Comparison of ENCODE assay signal across 18 cellular contexts in the genomic region with DNA sequence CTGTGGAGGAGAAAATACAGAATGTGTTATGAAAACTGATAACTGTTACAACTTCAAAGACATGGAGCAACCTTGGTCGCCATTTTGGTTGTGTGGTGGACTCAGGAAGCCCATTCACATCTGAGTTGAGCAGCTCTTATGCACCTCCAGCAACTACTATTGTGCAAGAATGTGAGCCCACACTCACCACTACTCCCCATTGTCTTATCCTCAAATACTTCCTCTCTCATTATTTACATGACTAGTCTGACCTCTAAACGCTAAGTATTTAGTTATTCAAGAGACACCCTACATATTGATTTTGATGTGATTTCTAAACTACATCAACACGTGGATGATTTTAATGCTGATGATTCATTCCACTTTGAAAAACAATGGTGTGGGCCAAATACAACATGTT.
A peak's percentile ranks its signal among the peaks of the same experiment; 100 is the strongest.
DNase-seq lines count a peak whose midpoint lies in the region; FAIRE-seq and TF ChIP-seq lines count a peak whose summit lies in the region.
"Had no signal": no experiment of that assay in that cellular context is flagged by ENCODE, and none has a peak within 500 bp of the region (broad histone marks: within the 10 kb centered on the region; RNA-seq: fewer than 3 reads in every experiment).

No MANE protein-coding gene starts in this region.

- CTCF ChIA-PET in MCF 10A (lab: Yijun Ruan, JAX) = no interaction called here

- H3K4me3 ChIP-seq in breast epithelium = no peak overlapping the region
- H3K4me3 ChIP-seq in fibroblast of pulmonary artery (replicated peaks; ENCODE audit: low read depth, low read length) = no peak overlapping the region

- H3K27ac Mint-ChIP-seq in MCF 10A (ENCODE audit: low read depth, unreplicated experiment) (no peak overlapping the region), immature natural killer cell (no peak overlapping the region), type B pancreatic cell (no peak overlapping the region)

- TF ChIP-seq CTCF in MCF 10A (IDR thresholded peaks at IDR 0.05; ENCODE audit: unreplicated experiment) (no peak), breast epithelium (IDR thresholded peaks at IDR 0.05) (no peak), fibroblast of pulmonary artery (IDR thresholded peaks at IDR 0.05; ENCODE audit: low read length, missing control alignments) (no peak), type B pancreatic cell (conservative IDR thresholded peaks at IDR 0.05) (no peak)

- no TSS peak for BruUV-seq in MCF 10A (replicated peaks; lab: Mats Ljungman, UMichigan)

- H3K36me3 Mint-ChIP-seq in MCF 10A (ENCODE audit: insufficient read depth, unreplicated experiment) = no peaks in the 10 kb centered on the region
- peaks cover 0 to 2% (median 0%) of the 10 kb centered on the region in 3 donors for H3K36me3 Mint-ChIP-seq in immature natural killer cell
- H3K36me3 Mint-ChIP-seq in type B pancreatic cell = no peaks in the 10 kb centered on the region

- no peaks in the 10 kb centered on the region for H3K36me3 ChIP-seq in breast epithelium

- POLR2A ChIA-PET in MCF 10A (lab: Yijun Ruan, JAX) = no interaction called here

- H3K27me3 Mint-ChIP-seq in MCF 10A (ENCODE audit: insufficient read depth, unreplicated experiment) (no peaks in the 10 kb centered on the region), immature natural killer cell (ENCODE audit: low read depth in 3 of 3) (peaks cover 0 to 11% (median 2%) of the 10 kb centered on the region in 3 donors), type B pancreatic cell (no peaks in the 10 kb centered on the region)

- H3K4me1 ChIP-seq in breast epithelium = peaks cover 0 to 4% of the 10 kb centered on the region in 2 donors

- H3K9me3 Mint-ChIP-seq in MCF 10A (ENCODE audit: unreplicated experiment) = peaks cover 7% of the 10 kb centered on the region
- H3K9me3 Mint-ChIP-seq in immature natural killer cell = peaks cover 0 to 8% (median under 1%) of the 10 kb centered on the region in 6 donors
- peaks cover 3% of the 10 kb centered on the region for H3K9me3 Mint-ChIP-seq in type B pancreatic cell

- DNase-seq in MCF 10A (ENCODE audit: unreplicated experiment) (peak; percentile 39), breast epithelium (ENCODE audit: low spot score in 2 of 2) (no peak), SKM-1 treated with dmso at 0.1 percent for 144 hours (lab: John Stamatoyannopoulos, UW; ENCODE audit: unreplicated experiment) (peak; percentile 59), fibroblast of pulmonary artery (ENCODE audit: low read depth) (peak; percentile 26), pons (ENCODE audit: low spot score) (no peak), immature natural killer cell (no peak), GM19239 (ENCODE audit: insufficient read length, low spot score) (no peak), type B pancreatic cell (ENCODE audit: extremely low spot score, unreplicated experiment) (no peak)
- DNase-seq: 8988T; C1 segment of cervical spinal cord; COR-L47; DMS153; EL; NCI-H1105 treated with DMSO at 0.1 percent for 48 hours; NCI-H187; NCI-H69; NK-92 treated with Interleukin-12 subunit alpha and Interleukin-12 subunit beta, amount 100 ng/mL, for 24 hours had no signal

- H3K4me1 Mint-ChIP-seq in MCF 10A (ENCODE audit: insufficient read depth, unreplicated experiment) (peaks cover 13% of the 10 kb centered on the region), immature natural killer cell (no peaks in the 10 kb centered on the region), type B pancreatic cell (ENCODE audit: unreplicated experiment) (no peaks in the 10 kb centered on the region)

- H3K4me3 Mint-ChIP-seq in MCF 10A (ENCODE audit: unreplicated experiment) = no peak overlapping the region
- H3K4me3 Mint-ChIP-seq in immature natural killer cell = no peak overlapping the region
- no peak overlapping the region for H3K4me3 Mint-ChIP-seq in type B pancreatic cell

- H3K27me3 ChIP-seq in breast epithelium = no peaks in the 10 kb centered on the region

- H3K27ac ChIP-seq in breast epithelium = no peak overlapping the region

- no peak for FAIRE-seq in GM19239 (lab: Jason Lieb, UNC)
- FAIRE-seq: H54 had no signal

- intact Hi-C loops in MCF 10A (cut with micrococcal nuclease) = loop anchor here (10.0 kb wide), 1 partner anchor 611 kb away; no protein-coding TSS in a partner anchor
- intact Hi-C loops in breast epithelium (cut with DNase I; ENCODE audit: low total_unique reads) = no loop called here

- H3K9me3 ChIP-seq in breast epithelium = no peaks in the 10 kb centered on the region

- no peak for TF ChIP-seq POLR2A in breast epithelium (IDR thresholded peaks at IDR 0.05)

Comparison
In these comparisons a context has a peak if more than half of its experiments do, and no peak if none do; other contexts are left out.
1. DNase-seq: peak in MCF 10A (single experiment), SKM-1 treated with dmso at 0.1 percent for 144 hours (single experiment) and fibroblast of pulmonary artery (single experiment); none in breast epithelium (0 of 2), pons (single experiment), immature natural killer cell (0 of 3), GM19239 (single experiment) and type B pancreatic cell (single experiment).